ENCODE assay signal across 1 cellular context in the genomic region with DNA sequence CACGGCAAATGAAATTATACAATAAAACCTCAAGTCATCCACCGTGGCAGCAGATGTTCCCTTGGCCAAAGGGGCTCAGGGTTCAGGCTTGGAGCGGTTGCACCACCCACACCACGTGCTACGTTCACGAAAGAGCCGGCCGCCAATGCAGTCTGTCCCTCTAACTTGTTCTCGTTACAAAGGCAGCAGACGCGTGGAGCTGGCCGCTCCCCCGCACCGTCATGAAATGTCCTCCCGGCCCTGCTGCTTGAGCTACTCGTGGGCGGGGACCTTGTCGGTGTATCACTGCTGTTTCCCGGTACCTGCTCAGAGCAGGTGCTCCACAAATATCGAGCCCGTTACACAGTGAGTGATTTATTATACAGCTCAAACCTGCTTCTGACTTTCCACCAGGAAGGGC.
TF ChIP-seq lines count a peak whose summit lies in the region.

No MANE protein-coding gene starts in this region.

TF ChIP-seq in HepG2, 621 proteins besides CTCF, POLR2A, EP300 and RAD21 (continued from another document):
- no peak for TF ChIP-seq ZBTB49 (CRISPR knock-in tag; IDR thresholded peaks at IDR 0.05; ENCODE audit: borderline replicate concordance)
- TF ChIP-seq, protein P1, sequence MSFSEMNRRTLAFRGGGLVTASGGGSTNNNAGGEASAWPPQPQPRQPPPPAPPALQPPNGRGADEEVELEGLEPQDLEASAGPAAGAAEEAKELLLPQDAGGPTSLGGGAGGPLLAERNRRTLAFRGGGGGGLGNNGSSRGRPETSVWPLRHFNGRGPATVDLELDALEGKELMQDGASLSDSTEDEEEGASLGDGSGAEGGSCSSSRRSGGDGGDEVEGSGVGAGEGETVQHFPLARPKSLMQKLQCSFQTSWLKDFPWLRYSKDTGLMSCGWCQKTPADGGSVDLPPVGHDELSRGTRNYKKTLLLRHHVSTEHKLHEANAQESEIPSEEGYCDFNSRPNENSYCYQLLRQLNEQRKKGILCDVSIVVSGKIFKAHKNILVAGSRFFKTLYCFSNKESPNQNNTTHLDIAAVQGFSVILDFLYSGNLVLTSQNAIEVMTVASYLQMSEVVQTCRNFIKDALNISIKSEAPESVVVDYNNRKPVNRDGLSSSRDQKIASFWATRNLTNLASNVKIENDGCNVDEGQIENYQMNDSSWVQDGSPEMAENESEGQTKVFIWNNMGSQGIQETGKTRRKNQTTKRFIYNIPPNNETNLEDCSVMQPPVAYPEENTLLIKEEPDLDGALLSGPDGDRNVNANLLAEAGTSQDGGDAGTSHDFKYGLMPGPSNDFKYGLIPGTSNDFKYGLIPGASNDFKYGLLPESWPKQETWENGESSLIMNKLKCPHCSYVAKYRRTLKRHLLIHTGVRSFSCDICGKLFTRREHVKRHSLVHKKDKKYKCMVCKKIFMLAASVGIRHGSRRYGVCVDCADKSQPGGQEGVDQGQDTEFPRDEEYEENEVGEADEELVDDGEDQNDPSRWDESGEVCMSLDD (CRISPR knock-in tag; IDR thresholded peaks at IDR 0.05; ENCODE audit: borderline replicate concordance), result no peak
- TF ChIP-seq CEBPG (CRISPR knock-in tag; IDR thresholded peaks at IDR 0.05), result 0 out of 2 replicates have a peak, but pooled peaks have one; percentile 10
- no peak for TF ChIP-seq LBX2 (CRISPR knock-in tag; IDR thresholded peaks at IDR 0.05; ENCODE audit: borderline replicate concordance)
- TF ChIP-seq TAF1 (CRISPR knock-in tag; IDR thresholded peaks at IDR 0.05), result no peak
- TF ChIP-seq ZNF12 (CRISPR knock-in tag; IDR thresholded peaks at IDR 0.05), result no peak
- TF ChIP-seq ZNF496 (CRISPR knock-in tag; IDR thresholded peaks at IDR 0.05; ENCODE audit: insufficient replicate concordance), result no peak
- TF ChIP-seq LCORL (IDR thresholded peaks at IDR 0.05), result no peak
- TF ChIP-seq LCORL (CRISPR knock-in tag; IDR thresholded peaks at IDR 0.05), result no peak
- TF ChIP-seq MED1 (CRISPR knock-in tag; IDR thresholded peaks at IDR 0.05), result no peak
- TF ChIP-seq PHF20 (CRISPR knock-in tag; IDR thresholded peaks at IDR 0.05), result 0 out of 2 replicates have a peak, but pooled peaks have one; percentile 19
- peak; percentile 32; the same call in 1 of the 2 replicates for TF ChIP-seq CEBPB (IDR thresholded peaks at IDR 0.05; ENCODE audit: borderline replicate concordance, low read depth, low read length)
